ENCODE assay signal across 8 cellular contexts in the genomic region with DNA sequence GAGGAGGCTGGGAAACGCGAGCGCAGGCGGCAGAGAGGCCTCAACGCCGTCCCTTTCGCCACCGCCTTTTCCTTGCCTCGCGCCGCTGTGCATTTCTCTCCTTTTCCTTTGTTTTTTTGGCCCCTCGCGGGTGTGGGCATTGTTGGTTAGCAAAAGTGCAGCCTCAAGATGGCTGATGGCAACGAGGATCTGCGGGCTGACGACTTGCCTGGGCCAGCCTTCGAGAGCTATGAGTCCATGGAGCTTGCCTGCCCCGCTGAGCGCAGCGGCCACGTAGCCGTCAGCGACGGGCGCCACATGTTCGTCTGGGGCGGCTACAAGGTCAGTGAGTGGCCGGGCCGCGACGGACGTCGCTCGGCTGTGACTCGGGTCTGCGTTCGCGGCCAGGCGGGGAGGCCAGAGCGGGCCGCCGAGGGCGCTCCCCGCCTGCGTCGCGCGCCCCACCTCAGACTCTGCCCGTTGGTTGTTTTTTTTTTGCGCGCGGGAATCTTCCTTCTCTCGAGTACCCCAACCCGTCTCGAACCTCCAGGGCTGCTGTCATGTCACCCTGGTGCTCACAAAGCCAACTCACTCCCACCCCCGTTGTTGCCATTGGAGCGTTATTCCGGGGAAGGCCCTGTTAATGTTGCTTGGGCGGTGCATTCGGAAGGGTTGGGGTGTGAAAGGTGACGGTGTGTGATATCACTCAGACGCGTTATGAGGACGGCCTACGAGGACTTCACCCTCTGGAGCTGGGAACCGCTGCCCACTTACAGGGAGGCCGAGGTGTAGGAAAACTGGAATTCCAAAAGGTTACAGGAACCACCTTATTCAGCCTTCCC. TPM values are rescaled to one million over a fixed set of nuclear protein-coding genes. Genes with fewer than 3 reads are reported as not detected.
A peak's percentile ranks its signal among the peaks of the same experiment; 100 is the strongest.
DNase-seq lines count a peak whose midpoint lies in the region; ATAC-seq and TF ChIP-seq lines count a peak whose summit lies in the region.

No MANE protein-coding gene starts in this region.

- H3K4me1 Mint-ChIP-seq in Caco-2 (ENCODE audit: low read depth, unreplicated experiment) (peaks cover 10% of the 10 kb centered on the region), progenitor cell of endocrine pancreas (ENCODE audit: low read depth) (peaks cover 32% of the 10 kb centered on the region)
- peaks cover 26% of the 10 kb centered on the region for H3K4me1 Mint-ChIP-seq in activated naive CD8-positive, alpha-beta T cell treated with anti-CD3 and anti-CD28 coated beads, Interleukin-2, amount 10 ng/mL, durations not matched to agents 7 days and 5 days

- H3K9me3 Mint-ChIP-seq in Caco-2 (ENCODE audit: unreplicated experiment) = no peaks in the 10 kb centered on the region
- no peaks in the 10 kb centered on the region for H3K9me3 Mint-ChIP-seq in activated naive CD8-positive, alpha-beta T cell treated with anti-CD3 and anti-CD28 coated beads, Interleukin-2, amount 10 ng/mL, durations not matched to agents 7 days and 5 days
- no peaks in the 10 kb centered on the region for H3K9me3 Mint-ChIP-seq in progenitor cell of endocrine pancreas (ENCODE audit: low read depth)

- no peaks in the 10 kb centered on the region for H3K79me2 ChIP-seq in SU-DHL-6 (ENCODE audit: insufficient read depth, low read length)

- peak overlapping the region; percentile 41 for H3K27ac ChIP-seq in SU-DHL-6 (ENCODE audit: low read depth, low read length)
- peak overlapping the region; percentile 89 to 99 (median 98) for H3K27ac ChIP-seq in heart right ventricle
- H3K27ac ChIP-seq in upper lobe of right lung = peak overlapping the region; percentile 98

- H3K27ac Mint-ChIP-seq in Caco-2 (ENCODE audit: unreplicated experiment) (peak overlapping the region; percentile 79), progenitor cell of endocrine pancreas (peak overlapping the region; percentile 100)
- H3K27ac Mint-ChIP-seq in activated naive CD8-positive, alpha-beta T cell treated with anti-CD3 and anti-CD28 coated beads, Interleukin-2, amount 10 ng/mL, durations not matched to agents 7 days and 5 days = peak overlapping the region; percentile 100

- peaks cover 11% of the 10 kb centered on the region for H3F3A ChIP-seq in SU-DHL-6 (ENCODE audit: insufficient read depth)

- intact Hi-C loops in Caco-2 (cut with micrococcal nuclease; ENCODE audit: unreplicated experiment) = loop anchor here (10.0 kb wide), 1 partner anchor 336 kb away; no protein-coding TSS in a partner anchor
- intact Hi-C loops in heart right ventricle (cut with DNase I) = loop anchor here in 8 of 10 donors (2.0 to 10.0 kb wide), 7 partner anchors 64 to 146 kb away; partner anchors contain the start of genes DNAAF2 (in 4 of the 8), KLHDC1 (in 2 of the 8), MGAT2 (in 1 of the 8) and RPL36AL (in 1 of the 8)
- intact Hi-C loops in upper lobe of right lung (cut with DNase I) = no loop called here

- TF ChIP-seq CTCF in Caco-2 (IDR thresholded peaks at IDR 0.05; ENCODE audit: insufficient read depth in 1 of 2, low read depth in 1 of 2, low read length in 1 of 2, severe bottlenecking in 1 of 2, unreplicated experiment in 1 of 2) = no peak
- TF ChIP-seq CTCF in GM20000 (IDR thresholded peaks at IDR 0.05; ENCODE audit: extremely low read depth, missing control alignments) = no peak
- no peak for TF ChIP-seq CTCF in SU-DHL-6 (IDR thresholded peaks at IDR 0.05; ENCODE audit: insufficient read depth, low read length, poor library complexity, severe bottlenecking)
- TF ChIP-seq CTCF in heart right ventricle (IDR thresholded peaks at IDR 0.05) = no peak
- no peak for TF ChIP-seq CTCF in progenitor cell of endocrine pancreas (IDR thresholded peaks at IDR 0.05; ENCODE audit: unreplicated experiment)
- no peak for TF ChIP-seq CTCF in upper lobe of right lung (IDR thresholded peaks at IDR 0.05)

- CTCF ChIA-PET in Caco-2 (lab: Charles Lee) = interaction anchor here (0.5 to 3.0 kb wide), 5 partner anchors 12 to 134 kb away, joined by 3 to 23 read pairs (median 4); partner anchors contain the start of genes DNAAF2 and NEMF

- H3K4me1 ChIP-seq in Caco-2 = peaks cover 29% of the 10 kb centered on the region
- H3K4me1 ChIP-seq in heart right ventricle = peaks cover 2 to 35% (median 31%) of the 10 kb centered on the region in 9 donors
- peaks cover 22% of the 10 kb centered on the region for H3K4me1 ChIP-seq in upper lobe of right lung

- H3K9me3 ChIP-seq in Caco-2 = no peaks in the 10 kb centered on the region
- H3K9me3 ChIP-seq in SU-DHL-6 (ENCODE audit: insufficient read depth, low read length) = no peaks in the 10 kb centered on the region
- H3K9me3 ChIP-seq in heart right ventricle = no peaks in the 10 kb centered on the region
- H3K9me3 ChIP-seq in upper lobe of right lung = no peaks in the 10 kb centered on the region

- 0% methylated on average over 67 of the region's 67 CpGs for WGBS in heart right ventricle, 2 donors

- H3K27me3 Mint-ChIP-seq in Caco-2 (ENCODE audit: insufficient read depth, unreplicated experiment) (no peaks in the 10 kb centered on the region), progenitor cell of endocrine pancreas (no peaks in the 10 kb centered on the region)
- H3K27me3 Mint-ChIP-seq in activated naive CD8-positive, alpha-beta T cell treated with anti-CD3 and anti-CD28 coated beads, Interleukin-2, amount 10 ng/mL, durations not matched to agents 7 days and 5 days = no peaks in the 10 kb centered on the region

- peak overlapping the region; percentile 88 for H2AFZ ChIP-seq in SU-DHL-6 (ENCODE audit: low read depth, low read length, severe bottlenecking)

- peak; percentile 47 to 70 for DNase-seq in Caco-2
- DNase-seq in GM20000 (ENCODE audit: low spot score) = peak; percentile 66
- peak; percentile 38 for DNase-seq in HS-27A (ENCODE audit: low read depth)
- DNase-seq in activated naive CD8-positive, alpha-beta T cell treated with anti-CD3 and anti-CD28 coated beads, Interleukin-2, amount 10 ng/mL, durations not matched to agents 7 days and 5 days = peak; percentile 72
- peak; percentile 40 to 55 for DNase-seq in heart right ventricle
- peak; percentile 16 for DNase-seq in progenitor cell of endocrine pancreas (ENCODE audit: low spot score, unreplicated experiment)
- DNase-seq in upper lobe of right lung = peak; percentile 80

- peak overlapping the region; percentile 99 for H3K4me3 ChIP-seq in Caco-2 (ENCODE audit: low read depth, low read length)
- peak overlapping the region; percentile 70 for H3K4me3 ChIP-seq in SU-DHL-6 (ENCODE audit: insufficient read depth, low read length, poor library complexity, severe bottlenecking)
- H3K4me3 ChIP-seq in heart right ventricle = peak overlapping the region; percentile 73 to 99 (median 97)
- peak overlapping the region; percentile 96 for H3K4me3 ChIP-seq in upper lobe of right lung

- H3K4me2 ChIP-seq in SU-DHL-6 (ENCODE audit: low read depth, low read length, poor library complexity, severe bottlenecking) = peak overlapping the region; percentile 99

- H3K4me3 Mint-ChIP-seq in Caco-2 (ENCODE audit: unreplicated experiment) (peak overlapping the region; percentile 79), progenitor cell of endocrine pancreas (ENCODE audit: low read depth) (peak overlapping the region; percentile 99)
- peak overlapping the region; percentile 98 for H3K4me3 Mint-ChIP-seq in activated naive CD8-positive, alpha-beta T cell treated with anti-CD3 and anti-CD28 coated beads, Interleukin-2, amount 10 ng/mL, durations not matched to agents 7 days and 5 days

- H3K36me3 Mint-ChIP-seq in Caco-2 (ENCODE audit: insufficient read depth, unreplicated experiment) (peaks cover 45% of the 10 kb centered on the region), progenitor cell of endocrine pancreas (ENCODE audit: insufficient read depth) (peaks cover 2% of the 10 kb centered on the region)
- peaks cover 1% of the 10 kb centered on the region for H3K36me3 Mint-ChIP-seq in activated naive CD8-positive, alpha-beta T cell treated with anti-CD3 and anti-CD28 coated beads, Interleukin-2, amount 10 ng/mL, durations not matched to agents 7 days and 5 days

- H3K27me3 ChIP-seq in Caco-2 (replicated peaks; ENCODE audit: control insufficient read depth, insufficient read depth, low read length) = no peaks in the 10 kb centered on the region
- no peaks in the 10 kb centered on the region for H3K27me3 ChIP-seq in SU-DHL-6 (ENCODE audit: low read length)
- no peaks in the 10 kb centered on the region for H3K27me3 ChIP-seq in heart right ventricle
- no peaks in the 10 kb centered on the region for H3K27me3 ChIP-seq in upper lobe of right lung

- POLR2A ChIA-PET in Caco-2 (lab: Charles Lee) = interaction anchor here (0.5 to 3.3 kb wide), 13 partner anchors 30 to 462 kb away, joined by 3 to 22 read pairs (median 4); partner anchors contain the start of genes MGAT2, POLE2, RPL36AL and RPS29
- POLR2A ChIA-PET in activated naive CD8-positive, alpha-beta T cell treated with anti-CD3 and anti-CD28 coated beads, Interleukin-2, amount 10 ng/mL, durations not matched to agents 7 days and 5 days (lab: Charles Lee) = interaction anchor here (0.6 to 3.7 kb wide), 28 partner anchors 8 to 971 kb away, joined by 3 to 43 read pairs (median 6); partner anchors contain the start of genes DMAC2L, DNAAF2, KLHDC1 and L2HGDH

- H3K9ac ChIP-seq in SU-DHL-6 (ENCODE audit: low read length) = peak overlapping the region; percentile 93

- H3K36me3 ChIP-seq in Caco-2 (ENCODE audit: control insufficient read depth, insufficient read depth, low read length) (no peaks in the 10 kb centered on the region), SU-DHL-6 (ENCODE audit: low read length) (no peaks in the 10 kb centered on the region), heart right ventricle (peaks cover 0 to 19% (median 4%) of the 10 kb centered on the region in 9 donors), upper lobe of right lung (peaks cover 19% of the 10 kb centered on the region)

- peak; percentile 51 for ATAC-seq in activated naive CD8-positive, alpha-beta T cell treated with anti-CD3 and anti-CD28 coated beads, Interleukin-2, amount 10 ng/mL, durations not matched to agents 7 days and 5 days (ENCODE audit: low read depth)
- ATAC-seq in heart right ventricle (peak; percentile 32 to 67 (median 48)), upper lobe of right lung (peak; percentile 56)

- no peaks in the 10 kb centered on the region for H4K20me1 ChIP-seq in SU-DHL-6 (ENCODE audit: low read depth, low read length)

- TSS peak; percentile 16 for BruUV-seq in Caco-2 (replicated peaks; lab: Mats Ljungman, UMichigan)

- no peaks in the 10 kb centered on the region for H3K9me2 ChIP-seq in SU-DHL-6 (replicated peaks; ENCODE audit: insufficient read depth, low read length)

RNA-seq across cellular contexts. Expression of gene KLHDC2, which starts 0.6 kb away (rescaled TPM):
- total RNA-seq in Caco-2 (2022) = 76.5 and 89.4 TPM in 2 replicates
- total RNA-seq in activated naive CD8-positive, alpha-beta T cell treated with anti-CD3 and anti-CD28 coated beads, Interleukin-2, amount 10 ng/mL, durations not matched to agents 7 days and 5 days = 10 to 100 TPM; 43.6 to 44.1 TPM
- total RNA-seq in heart right ventricle = 100 to 1,000 TPM in 1 of 10 donors, 10 to 100 TPM in 9; 68.9 to 106 (median 83.8) TPM
- 10 to 100 TPM; 40.2 to 41.7 TPM for polyA plus RNA-seq in heart right ventricle
- 79.9 and 80.0 TPM in 2 replicates for total RNA-seq in progenitor cell of endocrine pancreas
- total RNA-seq in upper lobe of right lung = 45.8 TPM

Comparison
In these comparisons a context has a peak if more than half of its experiments do, and no peak if none do; other contexts are left out.
1. Peak in every context shown above with its lines: DNase-seq, ATAC-seq, H3K4me3 ChIP-seq and H3K27ac ChIP-seq.
2. DNase-seq: peak in every context shown above with its lines; median percentile 80 in upper lobe of right lung; 72 in activated naive CD8-positive, alpha-beta T cell treated with anti-CD3 and anti-CD28 coated beads, Interleukin-2, amount 10 ng/mL, durations not matched to agents 7 days and 5 days; 66 in GM20000; 58 in Caco-2; 48 in heart right ventricle; 38 in HS-27A; 16 in progenitor cell of endocrine pancreas.
3. H3K27ac ChIP-seq: peak in every context shown above with its lines; median percentile 98 in heart right ventricle; 98 in upper lobe of right lung; 41 in SU-DHL-6.